ENCODE assay signal across 8 cellular contexts in genomic region chr9:128724744-128725211, GRCh38. TPM values are rescaled to one million over a fixed set of nuclear protein-coding genes. Genes with fewer than 3 reads are reported as not detected.
DNase-seq lines count a peak whose midpoint lies in the region; ATAC-seq and TF ChIP-seq lines count a peak whose summit lies in the region.

No MANE protein-coding gene starts in this region.

- peaks cover 4% of the 10 kb centered on the region; the same call in 2 of the 3 replicates for H3K36me3 Mint-ChIP-seq in GM23338 (ENCODE audit: low read depth)
- H3K36me3 Mint-ChIP-seq in activated CD4-positive, alpha-beta T cell treated with anti-CD3 and anti-CD28 coated beads, Interleukin-2, amount 10 ng/mL, durations not matched to agents 7 days and 5 days (ENCODE audit: low read depth) = peaks cover 14% of the 10 kb centered on the region
- H3K36me3 Mint-ChIP-seq in endothelial cell (ENCODE audit: low read depth, unreplicated experiment) = peaks cover 13% of the 10 kb centered on the region

- H3K4me3 ChIP-seq in GM23338 = peak overlapping the region; percentile 47

- no peak for TF ChIP-seq CTCF in GM23338 (conservative IDR thresholded peaks at IDR 0.05; ENCODE audit: low read depth in 2 of 2)
- no peak for TF ChIP-seq CTCF in endothelial cell (IDR thresholded peaks at IDR 0.05; ENCODE audit: unreplicated experiment)

- ATAC-seq in GM23338 = peak; percentile 63

- H3K27me3 Mint-ChIP-seq in GM23338 (ENCODE audit: insufficient read depth, low read depth, poor library complexity) = peaks cover 24% of the 10 kb centered on the region
- H3K27me3 Mint-ChIP-seq in activated CD4-positive, alpha-beta T cell treated with anti-CD3 and anti-CD28 coated beads, Interleukin-2, amount 10 ng/mL, durations not matched to agents 7 days and 5 days = no peaks in the 10 kb centered on the region
- peaks cover 12% of the 10 kb centered on the region for H3K27me3 Mint-ChIP-seq in endothelial cell (ENCODE audit: unreplicated experiment)

- H3K9me3 Mint-ChIP-seq in GM23338 (no peaks in the 10 kb centered on the region; the same call in 2 of the 3 replicates), endothelial cell (ENCODE audit: unreplicated experiment) (no peaks in the 10 kb centered on the region)
- no peaks in the 10 kb centered on the region for H3K9me3 Mint-ChIP-seq in activated CD4-positive, alpha-beta T cell treated with anti-CD3 and anti-CD28 coated beads, Interleukin-2, amount 10 ng/mL, durations not matched to agents 7 days and 5 days

- H3K79me2 ChIP-seq in GM23338 (replicated peaks; ENCODE audit: insufficient read depth) = no peaks in the 10 kb centered on the region; the same call in 1 of the 2 replicates

- H3K27ac Mint-ChIP-seq in GM23338 = peak overlapping the region; percentile 57
- H3K27ac Mint-ChIP-seq in activated CD4-positive, alpha-beta T cell treated with anti-CD3 and anti-CD28 coated beads, Interleukin-2, amount 10 ng/mL, durations not matched to agents 7 days and 5 days = peak overlapping the region; percentile 89
- peak overlapping the region; percentile 81 for H3K27ac Mint-ChIP-seq in endothelial cell (ENCODE audit: unreplicated experiment)

- H3K4me2 ChIP-seq in GM23338 = no peak overlapping the region; the same call in 1 of the 2 replicates

- peak overlapping the region; percentile 56; the same call in 1 of the 2 replicates for H3K27ac ChIP-seq in GM23338 (ENCODE audit: low read depth)

- H2AFZ ChIP-seq in GM23338 = no peak overlapping the region

- in situ Hi-C loops in Caki2 (cut with HindIII; ENCODE audit: low pct_unique_long_range_greater_than_20kb, low sequenced_read_pairs) = no loop called here

- peak; percentile 92 for DNase-seq in Caki2 (ENCODE audit: low read depth)
- DNase-seq in GM23338 (ENCODE audit: low spot score) = peak; percentile 97
- DNase-seq in NCI-H345 (lab: John Stamatoyannopoulos, UW) = peak; percentile 77
- peak; percentile 57 for DNase-seq in activated CD4-positive, alpha-beta T cell treated with anti-CD3 and anti-CD28 coated beads, Interleukin-2, amount 10 ng/mL, durations not matched to agents 7 days and 5 days
- peak; percentile 50 for DNase-seq in endothelial cell (ENCODE audit: low spot score)
- DNase-seq in lung microvascular endothelial cell (ENCODE audit: low read depth in 2 of 2) = peak; percentile 43 to 87
- DNase-seq in stimulated activated naive CD4-positive, alpha-beta T cell treated with Interleukin-2 at 50 U/mL for 16 hours (lab: John Stamatoyannopoulos, UW) = peak; percentile 38
- DNase-seq in NCI-H1105 (lab: John Stamatoyannopoulos, UW) = no peak

- CTCF ChIA-PET in activated CD4-positive, alpha-beta T cell treated with anti-CD3 and anti-CD28 coated beads, Interleukin-2, amount 10 ng/mL, durations not matched to agents 7 days and 5 days (lab: Charles Lee) = interaction anchor here (0.6 to 1.8 kb wide), 7 partner anchors 8 to 413 kb away, joined by 3 to 11 read pairs (median 4); partner anchors contain the start of gene PKN3

- no peaks in the 10 kb centered on the region for H4K20me1 ChIP-seq in GM23338 (replicated peaks; ENCODE audit: insufficient read depth)

- peaks cover 3% of the 10 kb centered on the region for H3K4me1 ChIP-seq in GM23338 (ENCODE audit: insufficient read depth)

- H3K27me3 ChIP-seq in GM23338 (ENCODE audit: insufficient read depth) = no peaks in the 10 kb centered on the region

- no peaks in the 10 kb centered on the region for H3K9me2 ChIP-seq in GM23338 (ENCODE audit: insufficient read depth)

- H3K4me1 Mint-ChIP-seq in GM23338 (peaks cover 24% of the 10 kb centered on the region), endothelial cell (ENCODE audit: unreplicated experiment) (peaks cover 27% of the 10 kb centered on the region)
- H3K4me1 Mint-ChIP-seq in activated CD4-positive, alpha-beta T cell treated with anti-CD3 and anti-CD28 coated beads, Interleukin-2, amount 10 ng/mL, durations not matched to agents 7 days and 5 days = peaks cover 55% of the 10 kb centered on the region

- H3K36me3 ChIP-seq in GM23338 (ENCODE audit: insufficient read depth) = no peaks in the 10 kb centered on the region

- POLR2A ChIA-PET in activated CD4-positive, alpha-beta T cell treated with anti-CD3 and anti-CD28 coated beads, Interleukin-2, amount 10 ng/mL, durations not matched to agents 7 days and 5 days (lab: Charles Lee) = interaction anchor here (0.9 kb wide), 1 partner anchor 172 kb away, joined by 3 read pairs; no protein-coding TSS in a partner anchor

- H3F3A ChIP-seq in GM23338 (replicated peaks; ENCODE audit: low read depth) = no peaks in the 10 kb centered on the region; the same call in 1 of the 2 replicates

- H3K4me3 Mint-ChIP-seq in GM23338 = peak overlapping the region; percentile 92
- peak overlapping the region; percentile 94 for H3K4me3 Mint-ChIP-seq in activated CD4-positive, alpha-beta T cell treated with anti-CD3 and anti-CD28 coated beads, Interleukin-2, amount 10 ng/mL, durations not matched to agents 7 days and 5 days
- H3K4me3 Mint-ChIP-seq in endothelial cell (ENCODE audit: unreplicated experiment) = peak overlapping the region; percentile 88

TF ChIP-seq in GM23338, 12 proteins besides CTCF, POLR2A, EP300 and RAD21:
- TF ChIP-seq POLR2AphosphoS5 (IDR thresholded peaks at IDR 0.05; ENCODE audit: low read depth) (peak; percentile 50; the same call in 1 of the 2 replicates), NANOG (IDR thresholded peaks at IDR 0.05; ENCODE audit: borderline replicate concordance) (no peak)

RNA-seq across cellular contexts. Expression of gene ZDHHC12, which starts 0.9 kb away (rescaled TPM):
- 57.7 and 81.5 TPM in 2 replicates for total RNA-seq in Caki2 (2014; rRNA removed; shearing (Covaris generic); ENCODE audit: low replicate concordance)
- 54.1 and 57.9 TPM in 2 replicates for total RNA-seq in GM23338 (2014; rRNA removed; shearing (Covaris generic))
- polyA plus RNA-seq in GM23338 (2016; fragmentation: Nextera tagmentation; extraction: Ambion mirVana) = 47.5 and 50.3 TPM in 2 replicates
- 10 to 100 TPM; 86.3 to 91.5 TPM for total RNA-seq in activated CD4-positive, alpha-beta T cell treated with anti-CD3 and anti-CD28 coated beads, Interleukin-2, amount 10 ng/mL, durations not matched to agents 7 days and 5 days
- 42.1 TPM for total RNA-seq in endothelial cell (ENCODE audit: unreplicated experiment)
- total RNA-seq in lung microvascular endothelial cell = 43.4 and 44.6 TPM in 2 replicates

RNA-seq across cellular contexts. Expression of gene PKN3, which starts 22.5 kb away (rescaled TPM):
- total RNA-seq in Caki2 (2014; rRNA removed; shearing (Covaris generic); ENCODE audit: low replicate concordance) = 9.3 and 10.9 TPM in 2 replicates
- total RNA-seq in GM23338 (2014; rRNA removed; shearing (Covaris generic)) = 16.3 and 17.7 TPM in 2 replicates
- polyA plus RNA-seq in GM23338 (2016; fragmentation: Nextera tagmentation; extraction: Ambion mirVana) = 6.2 and 6.7 TPM in 2 replicates
- total RNA-seq in activated CD4-positive, alpha-beta T cell treated with anti-CD3 and anti-CD28 coated beads, Interleukin-2, amount 10 ng/mL, durations not matched to agents 7 days and 5 days = 1 to 10 TPM; 8.2 to 9.1 TPM
- 14.7 TPM for total RNA-seq in endothelial cell (ENCODE audit: unreplicated experiment)
- total RNA-seq in lung microvascular endothelial cell = 8.1 and 8.9 TPM in 2 replicates

RNA-seq across cellular contexts. Expression of gene SET, which starts 35.8 kb away (rescaled TPM):
- total RNA-seq in Caki2 (2014; rRNA removed; shearing (Covaris generic); ENCODE audit: low replicate concordance) = 476 and 595 TPM in 2 replicates
- total RNA-seq in GM23338 (2014; rRNA removed; shearing (Covaris generic)) = 949 and 964 TPM in 2 replicates
- 1,113 and 1,261 TPM in 2 replicates for polyA plus RNA-seq in GM23338 (2016; fragmentation: Nextera tagmentation; extraction: Ambion mirVana)
- 100 to 1,000 TPM; 476 to 482 TPM for total RNA-seq in activated CD4-positive, alpha-beta T cell treated with anti-CD3 and anti-CD28 coated beads, Interleukin-2, amount 10 ng/mL, durations not matched to agents 7 days and 5 days
- total RNA-seq in endothelial cell (ENCODE audit: unreplicated experiment) (420 TPM), lung microvascular endothelial cell (308 and 320 TPM in 2 replicates)

RNA-seq across cellular contexts. Expression of gene ZER1, which starts 46.9 kb away (rescaled TPM):
- 4.7 and 16.5 TPM in 2 replicates for total RNA-seq in Caki2 (2014; rRNA removed; shearing (Covaris generic); ENCODE audit: low replicate concordance)
- total RNA-seq in GM23338 (2014; rRNA removed; shearing (Covaris generic)) = 14.4 and 23.9 TPM in 2 replicates
- polyA plus RNA-seq in GM23338 (2016; fragmentation: Nextera tagmentation; extraction: Ambion mirVana) = 6.5 and 7.0 TPM in 2 replicates
- total RNA-seq in activated CD4-positive, alpha-beta T cell treated with anti-CD3 and anti-CD28 coated beads, Interleukin-2, amount 10 ng/mL, durations not matched to agents 7 days and 5 days = 10 to 100 TPM; 21.3 TPM
- 29.2 TPM for total RNA-seq in endothelial cell (ENCODE audit: unreplicated experiment)
- 11.1 and 12.7 TPM in 2 replicates for total RNA-seq in lung microvascular endothelial cell
